ENCODE assay signal across 1 cellular context in genomic region chr6:43120101-43120730, GRCh38.
TF ChIP-seq lines count a peak whose summit lies in the region.

No MANE protein-coding gene starts in this region.

TF ChIP-seq in GM23338, 12 proteins besides CTCF, POLR2A, EP300 and RAD21:
- TF ChIP-seq ZNF462 (CRISPR knock-in tag; IDR thresholded peaks at IDR 0.05): no peak
- no peak for TF ChIP-seq EZH2phosphoT487 (IDR thresholded peaks at IDR 0.05; ENCODE audit: unreplicated experiment)
- no peak for TF ChIP-seq NANOG (IDR thresholded peaks at IDR 0.05; ENCODE audit: borderline replicate concordance)
- TF ChIP-seq ZNF331 (CRISPR knock-in tag; IDR thresholded peaks at IDR 0.05; ENCODE audit: low read depth): no peak
- no peak for TF ChIP-seq JUNB (IDR thresholded peaks at IDR 0.05; ENCODE audit: unreplicated experiment)
- no peak for TF ChIP-seq REST (IDR thresholded peaks at IDR 0.05; ENCODE audit: unreplicated experiment)
- TF ChIP-seq POLR2AphosphoS5 (IDR thresholded peaks at IDR 0.05; ENCODE audit: low read depth): no peak
- no peak for TF ChIP-seq ETS1 (IDR thresholded peaks at IDR 0.05)
- TF ChIP-seq EZH2 (IDR thresholded peaks at IDR 0.05; ENCODE audit: low read depth, unreplicated experiment): no peak
- TF ChIP-seq CREB1 (CRISPR knock-in tag; IDR thresholded peaks at IDR 0.05; ENCODE audit: low read depth): no peak
- TF ChIP-seq STAT1 (IDR thresholded peaks at IDR 0.05; ENCODE audit: unreplicated experiment): no peak
- TF ChIP-seq ZNF114 (CRISPR knock-in tag; IDR thresholded peaks at IDR 0.05): no peak
